8 cellular contexts compared by ENCODE assay signal in genomic region chr10:75210193-75211006, GRCh38.
DNase-seq lines count a peak whose midpoint lies in the region; ATAC-seq, FAIRE-seq and TF ChIP-seq lines count a peak whose summit lies in the region.

A gene with protein sequence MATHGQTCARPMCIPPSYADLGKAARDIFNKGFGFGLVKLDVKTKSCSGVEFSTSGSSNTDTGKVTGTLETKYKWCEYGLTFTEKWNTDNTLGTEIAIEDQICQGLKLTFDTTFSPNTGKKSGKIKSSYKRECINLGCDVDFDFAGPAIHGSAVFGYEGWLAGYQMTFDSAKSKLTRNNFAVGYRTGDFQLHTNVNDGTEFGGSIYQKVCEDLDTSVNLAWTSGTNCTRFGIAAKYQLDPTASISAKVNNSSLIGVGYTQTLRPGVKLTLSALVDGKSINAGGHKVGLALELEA (plus strand): TSS chr10:75210796. CDS start chr10:75211159, 363 bp downstream.

- H3K27me3 ChIP-seq in HUES48 (ENCODE audit: control insufficient read depth, insufficient read depth, low read length) = no peaks in the 10 kb centered on the region
- no peaks in the 10 kb centered on the region for H3K27me3 ChIP-seq in muscle layer of colon (ENCODE audit: control insufficient read depth in 1 of 2, insufficient read depth in 2 of 2, low read length in 2 of 2)

- no peak for FAIRE-seq in D721Med (lab: Jason Lieb, UNC)

- H3K36me3 ChIP-seq in HUES48 (ENCODE audit: control insufficient read depth, insufficient read depth, low read length) (peaks cover 36% of the 10 kb centered on the region), muscle layer of colon (ENCODE audit: insufficient read depth, low read length) (peaks cover 16% of the 10 kb centered on the region)

- no peak for TF ChIP-seq CTCF in D721Med (IDR thresholded peaks at IDR 0.05; ENCODE audit: insufficient read depth, missing control alignments)

- TF ChIP-seq POLR2A in erythroblast (IDR thresholded peaks at IDR 0.05; ENCODE audit: low read length) = peak; percentile 87

- H3K27ac ChIP-seq in HUES48 (ENCODE audit: low read depth, low read length) = peak within 1 kb of the TSS; percentile 98
- H3K27ac ChIP-seq in muscle layer of colon (ENCODE audit: low read depth, low read length) = peak within 1 kb of the TSS; percentile 94

- peaks cover 31% of the 10 kb centered on the region for H3K4me1 ChIP-seq in HUES48 (ENCODE audit: control insufficient read depth, insufficient read depth, low read length)
- H3K4me1 ChIP-seq in muscle layer of colon (ENCODE audit: insufficient read depth, low read length) = peaks cover 39% of the 10 kb centered on the region

- H3K9me3 ChIP-seq in HUES48 (ENCODE audit: control insufficient read depth, insufficient read depth, low read length) (no peaks in the 10 kb centered on the region), muscle layer of colon (ENCODE audit: low read length) (no peaks in the 10 kb centered on the region)

- peak within 1 kb of the TSS; percentile 97 for H3K9ac ChIP-seq in HUES48 (ENCODE audit: low read depth, low read length)
- H3K9ac ChIP-seq in muscle layer of colon (ENCODE audit: low read length) = peak within 1 kb of the TSS; percentile 84

- peak; percentile 65 for DNase-seq in D721Med (ENCODE audit: insufficient read length, low spot score)
- DNase-seq in OCI-M1 (lab: John Stamatoyannopoulos, UW) = peak; percentile 94
- peak; percentile 95 for DNase-seq in activated T-cell treated with anti-CD3 and anti-CD28 coated beads for 48 hours (ENCODE audit: low read depth)
- peak; percentile 95 to 98 for DNase-seq in erythroblast (lab: John Stamatoyannopoulos, UW)
- peak; percentile 85 for DNase-seq in stimulated activated CD8-positive, alpha-beta memory T cell treated with anti-CD3 and anti-CD28 coated beads, Interleukin-7, amount 100 ng/mL, for 24 hours (ENCODE audit: low read depth)

- H3K4me3 ChIP-seq in HUES48 (ENCODE audit: low read depth, low read length) (peak within 1 kb of the TSS; percentile 85), muscle layer of colon (ENCODE audit: low read depth in 1 of 2, low read length in 2 of 2) (peak within 1 kb of the TSS; percentile 55 to 58)

- ATAC-seq in GM21423 (IDR thresholded peaks at IDR 0.05; ENCODE audit: unreplicated experiment) = peak; percentile 89

Comparison
In these comparisons a context has a peak if more than half of its experiments do, and no peak if none do; other contexts are left out.
1. Peak in every context shown above with its lines: DNase-seq, ATAC-seq, H3K4me3 ChIP-seq and H3K27ac ChIP-seq.